Comparison of ENCODE assay signal across 16 cellular contexts in the genomic region with DNA sequence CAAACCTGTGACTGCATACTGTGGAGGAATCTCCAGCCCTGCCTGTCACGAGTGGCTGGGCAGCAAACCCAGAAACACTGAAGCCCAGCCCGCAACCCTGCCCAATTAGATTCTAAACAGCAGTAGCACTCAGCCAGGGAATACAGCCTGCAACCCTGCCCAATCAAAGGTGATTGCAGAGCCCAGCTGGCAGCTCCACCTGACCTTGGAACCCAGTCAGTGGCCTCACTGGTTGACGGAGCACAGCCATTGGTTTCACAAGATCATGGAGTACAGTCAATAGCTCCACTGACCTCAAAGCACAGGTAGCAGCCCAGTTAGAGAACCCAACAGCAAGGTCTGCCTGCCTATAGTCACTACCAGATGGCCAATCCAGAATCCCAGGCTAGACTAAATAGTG. TPM values are rescaled to one million over a fixed set of nuclear protein-coding genes. Genes with fewer than 3 reads are reported as not detected.
A peak's percentile ranks its signal among the peaks of the same experiment; 100 is the strongest.
DNase-seq lines count a peak whose midpoint lies in the region; ATAC-seq and TF ChIP-seq lines count a peak whose summit lies in the region.
"Had no signal": no experiment of that assay in that cellular context is flagged by ENCODE, and none has a peak within 500 bp of the region (broad histone marks: within the 10 kb centered on the region; RNA-seq: fewer than 3 reads in every experiment).

No MANE protein-coding gene starts in this region.

- ATAC-seq in left lobe of liver (peak; percentile 97), aorta (ENCODE audit: low FRiP score) (peak; percentile 22), HG02973 (IDR thresholded peaks at IDR 0.05; ENCODE audit: unreplicated experiment) (no peak), omental fat pad (ENCODE audit: low FRiP score) (no peak)
- ATAC-seq: CD8-positive, alpha-beta T cell; GM23338 had no signal

- DNase-seq in HuH-7 (ENCODE audit: low spot score): peak; percentile 4
- peak; percentile 5 for DNase-seq in glomerular visceral epithelial cell (ENCODE audit: extremely low spot score)
- DNase-seq in left lobe of liver (ENCODE audit: low spot score): peak; percentile 88
- DNase-seq in aorta: no peak
- DNase-seq in NCI-H526 treated with DMSO at 0.1 percent for 48 hours (lab: John Stamatoyannopoulos, UW): no peak
- DNase-seq in omental fat pad (ENCODE audit: low spot score): no peak
- DNase-seq: Calu3; CD8-positive, alpha-beta T cell; DMS79 treated with DMSO at 0.1 percent for 48 hours; GF-D8; HCEC 1CT had no signal

- no peak for TF ChIP-seq CTCF in omental fat pad (IDR thresholded peaks at IDR 0.05)

- 90 to 99% methylated on average over 3 of the region's 3 CpGs for WGBS in aorta, 2 donors

- intact Hi-C loops in aorta (cut with DNase I): no loop called here

- H3K4me1 ChIP-seq in aorta (ENCODE audit: control insufficient read depth in 1 of 2, insufficient read depth in 2 of 2, low read length in 2 of 2): no peaks in the 10 kb centered on the region

- no peak overlapping the region for H3K4me3 ChIP-seq in aorta (ENCODE audit: low read length in 2 of 2)
- H3K4me3 ChIP-seq: BLaER1 treated with 17β-estradiol and CSF1 and Interleukin-3, amounts not matched to agents 10 nM and 100 nM; GM23338 had no signal

- peaks cover 0 to 3% of the 10 kb centered on the region in 2 donors for H3K36me3 ChIP-seq in aorta (ENCODE audit: control insufficient read depth in 1 of 2, insufficient read depth in 2 of 2, low read length in 1 of 2)

- no peaks in the 10 kb centered on the region for H3K27me3 ChIP-seq in aorta (ENCODE audit: control insufficient read depth in 1 of 2, insufficient read depth in 2 of 2, low read length in 1 of 2)
- H3K27me3 ChIP-seq: BLaER1 treated with 17β-estradiol and CSF1 and Interleukin-3, amounts not matched to agents 10 nM and 100 nM had no signal

- peaks cover 2% of the 10 kb centered on the region for H3K9me3 ChIP-seq in aorta (ENCODE audit: control insufficient read depth, low read length)

- H3K27ac ChIP-seq in aorta (ENCODE audit: low read depth in 1 of 2, low read length in 2 of 2): no peak overlapping the region
- H3K27ac ChIP-seq: BLaER1 treated with 17β-estradiol and CSF1 and Interleukin-3, amounts not matched to agents 10 nM and 100 nM; HL-60 had no signal

RNA-seq across cellular contexts. Expression of gene MYLK, which starts 35.2 kb away (rescaled TPM):
- total RNA-seq in left lobe of liver (144 TPM), aorta (100 to 1,000 TPM; 484 to 786 TPM), omental fat pad (100 to 1,000 TPM in 1 of 4 donors, 10 to 100 TPM in 3; 26.8 to 188 (median 56.9) TPM)
- polyA plus RNA-seq in aorta: 100 to 1,000 TPM; 134 to 143 TPM
- total RNA-seq: B cell; CD8-positive, alpha-beta T cell had no signal

RNA-seq across cellular contexts. Expression of gene CCDC14, which starts 41.7 kb away (rescaled TPM):
- total RNA-seq in left lobe of liver: 11.0 TPM
- 10 to 100 TPM; 40.5 to 55.5 TPM for total RNA-seq in aorta
- polyA plus RNA-seq in aorta: 10 to 100 TPM in 1 of 2 donors, 1 to 10 TPM in 1; 9.1 to 44.6 TPM
- total RNA-seq in omental fat pad: 10 to 100 TPM; 16.3 to 35.6 (median 29.1) TPM

Comparison
In these comparisons a context has a peak if more than half of its experiments do, and no peak if none do; other contexts are left out.
1. DNase-seq: peak in HuH-7 (single experiment), glomerular visceral epithelial cell (single experiment) and left lobe of liver (single experiment); none in aorta (0 of 2), NCI-H526 treated with DMSO at 0.1 percent for 48 hours (single experiment) and omental fat pad (single experiment).
2. ATAC-seq: peak in left lobe of liver (single experiment) and aorta (single experiment); none in HG02973 (single experiment) and omental fat pad (single experiment).